7 cellular contexts compared by ENCODE assay signal in the genomic region with DNA sequence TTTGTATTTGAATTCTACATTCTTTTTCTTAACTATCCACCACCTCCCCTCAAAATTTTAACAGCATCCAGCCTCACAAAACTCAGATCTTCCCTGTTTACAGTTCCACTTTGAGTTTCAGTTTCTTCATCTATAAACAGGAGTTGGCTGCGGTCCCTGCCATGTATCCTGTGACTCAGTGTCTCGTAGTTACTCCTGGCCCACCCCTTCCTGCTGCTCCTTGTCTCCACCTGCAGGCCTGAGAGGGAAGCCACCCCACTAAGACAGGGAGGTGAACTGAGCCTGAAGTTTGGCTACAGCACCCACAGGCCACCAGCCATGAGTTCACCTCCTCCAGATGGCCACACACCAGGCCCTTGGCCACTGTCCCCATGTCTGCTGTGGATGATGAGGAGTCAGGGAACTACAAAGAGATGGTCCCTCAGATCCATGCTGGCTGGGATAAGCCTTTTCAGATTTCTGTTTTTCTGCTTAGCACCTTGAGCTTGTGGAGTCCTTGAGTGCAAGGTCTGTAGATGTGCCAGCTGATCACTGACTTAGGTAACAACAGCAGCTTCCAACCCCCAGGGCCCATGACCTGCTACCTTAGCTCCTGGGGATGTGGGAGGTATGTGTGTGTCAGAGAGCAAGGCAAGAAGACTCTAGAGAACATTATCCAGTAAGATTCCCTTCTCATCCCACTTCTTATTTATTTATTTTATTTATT. TPM values are rescaled to one million over a fixed set of nuclear protein-coding genes. Genes with fewer than 3 reads are reported as not detected.
DNase-seq lines count a peak whose midpoint lies in the region; ATAC-seq and TF ChIP-seq lines count a peak whose summit lies in the region.

No MANE protein-coding gene starts in this region.

- H3K14ac ChIP-seq in IMR-90 (replicated peaks; ENCODE audit: low read depth, low read length): no peak overlapping the region

- no peak overlapping the region for H3K27ac Mint-ChIP-seq in WTC11

- no peak overlapping the region for H4K91ac ChIP-seq in IMR-90 (ENCODE audit: insufficient read depth, low read depth, low read length)

- ATAC-seq in GM18498 (IDR thresholded peaks at IDR 0.05; ENCODE audit: unreplicated experiment): peak; percentile 35
- ATAC-seq in IMR-90 (ENCODE audit: low read depth): peak; percentile 54; the same call in 1 of the 2 replicates
- ATAC-seq in WTC11: peak; percentile 82
- ATAC-seq in GM21515 (IDR thresholded peaks at IDR 0.05; ENCODE audit: unreplicated experiment): no peak

- H3K4me1 ChIP-seq in IMR-90 (ENCODE audit: control insufficient read depth, insufficient read depth, low read length) (no peaks in the 10 kb centered on the region), esophagus squamous epithelium (peaks cover 0 to 8% (median 0%) of the 10 kb centered on the region in 3 donors)

- peaks cover 5% of the 10 kb centered on the region for H3K9me3 Mint-ChIP-seq in WTC11

- H3K9me1 ChIP-seq in IMR-90 (ENCODE audit: insufficient read depth, low read length): no peaks in the 10 kb centered on the region

- TF ChIP-seq RAD21 in IMR-90 (IDR thresholded peaks at IDR 0.05; ENCODE audit: low read length): peak; percentile 35

- no peaks in the 10 kb centered on the region for H3K79me1 ChIP-seq in IMR-90 (ENCODE audit: low read depth in 1 of 2, low read length in 2 of 2)

- no peak overlapping the region for H4K8ac ChIP-seq in IMR-90 (ENCODE audit: low read depth in 2 of 2, low read length in 2 of 2)

- H3K36me3 Mint-ChIP-seq in WTC11: no peaks in the 10 kb centered on the region

- no peak overlapping the region for H3K9ac ChIP-seq in IMR-90 (ENCODE audit: low read depth, low read length)

- no peaks in the 10 kb centered on the region for H3K27me3 Mint-ChIP-seq in WTC11 (ENCODE audit: low read depth)

- no TSS peak for BruUV-seq in IMR-90 (replicated peaks; lab: Mats Ljungman, UMichigan)

- no peak overlapping the region for H2BK15ac ChIP-seq in IMR-90 (ENCODE audit: low read depth, low read length)

- intact Hi-C loops in IMR-90 (cut with micrococcal nuclease) (loop anchor here (2.0 kb wide), 1 partner anchor 546 kb away; no protein-coding TSS in a partner anchor), esophagus squamous epithelium (cut with DNase I) (loop anchor here (10.0 kb wide), 1 partner anchor 208 kb away; no protein-coding TSS in a partner anchor)

- H2AFZ ChIP-seq in IMR-90 (replicated peaks; ENCODE audit: low read length, poor library complexity): no peak overlapping the region

- no peak overlapping the region for H3K23ac ChIP-seq in IMR-90 (ENCODE audit: low read depth, low read length)

- H2BK20ac ChIP-seq in IMR-90 (ENCODE audit: low read depth, low read length): no peak overlapping the region

- no peaks in the 10 kb centered on the region for H3K4me1 Mint-ChIP-seq in WTC11

- H3K9me3 ChIP-seq in IMR-90 (ENCODE audit: control insufficient read depth, insufficient read depth, low read length) (no peaks in the 10 kb centered on the region), esophagus squamous epithelium (no peaks in the 10 kb centered on the region)

- H3K27me3 ChIP-seq in IMR-90 (ENCODE audit: control insufficient read depth, insufficient read depth, low read length): peaks cover 2% of the 10 kb centered on the region
- H3K27me3 ChIP-seq in esophagus squamous epithelium: no peaks in the 10 kb centered on the region

- H2AK9ac ChIP-seq in IMR-90 (replicated peaks; ENCODE audit: low read depth, low read length, poor library complexity): no peak overlapping the region

- no peak for TF ChIP-seq POLR2A in IMR-90 (IDR thresholded peaks at IDR 0.05; ENCODE audit: low read depth, low read length)
- no peak for TF ChIP-seq POLR2A in esophagus squamous epithelium (IDR thresholded peaks at IDR 0.05)

- H2AK5ac ChIP-seq in IMR-90 (ENCODE audit: low read depth, low read length): no peak overlapping the region

- H3K4me2 ChIP-seq in IMR-90 (ENCODE audit: low read depth, low read length): peak overlapping the region; percentile 27; the same call in 1 of the 2 replicates

- no peak overlapping the region for H4K5ac ChIP-seq in IMR-90 (ENCODE audit: low read depth, low read length)

- TF ChIP-seq CTCF in IMR-90 (conservative IDR thresholded peaks at IDR 0.05; ENCODE audit: low read depth, low read length): peak; percentile 40
- peak; percentile 33; the same call in 1 of the 2 replicates for TF ChIP-seq CTCF in WTC11 (IDR thresholded peaks at IDR 0.05)
- TF ChIP-seq CTCF in esophagus squamous epithelium (IDR thresholded peaks at IDR 0.05): peak in 5 of 6 experiments; percentile 26 to 80 (median 43)

- no peak overlapping the region for H3K18ac ChIP-seq in IMR-90 (ENCODE audit: low read depth, low read length)

- no peak overlapping the region for H3K4me3 Mint-ChIP-seq in WTC11

- in situ Hi-C loops in IMR-90 (cut with MboI; ENCODE audit: low sequenced_read_pairs): no loop called here

- H2BK5ac ChIP-seq in IMR-90 (ENCODE audit: low read depth, low read length, poor library complexity, severe bottlenecking): no peak overlapping the region

- H3K36me3 ChIP-seq in IMR-90 (ENCODE audit: control insufficient read depth, insufficient read depth, low read length): no peaks in the 10 kb centered on the region
- H3K36me3 ChIP-seq in esophagus squamous epithelium: no peaks in the 10 kb centered on the region

- peak; percentile 31 for DNase-seq in IMR-90
- DNase-seq in WTC11 (ENCODE audit: low spot score): peak; percentile 28
- DNase-seq in esophagus squamous epithelium (lab: John Stamatoyannopoulos, UW): no peak
- peak; percentile 29 for DNase-seq in stimulated activated CD4-positive, alpha-beta T cell treated with anti-CD3 and anti-CD28 coated beads, Interleukin-12 subunit alpha, Interleukin-12 subunit beta, amount 100 ng/mL, for 4 hours
- DNase-seq in Ammon's horn (ENCODE audit: low spot score): no peak

- H4K20me1 ChIP-seq in IMR-90 (ENCODE audit: insufficient read depth, low read length): no peaks in the 10 kb centered on the region

- POLR2A ChIA-PET in IMR-90 (lab: Charles Lee; ENCODE audit: unreplicated experiment) (no interaction called here), WTC11 (lab: Charles Lee) (no interaction called here)

- H3K27ac ChIP-seq in IMR-90 (ENCODE audit: insufficient read depth, low read length): no peak overlapping the region
- H3K27ac ChIP-seq in esophagus squamous epithelium: no peak overlapping the region

- no peak overlapping the region for H3K4ac ChIP-seq in IMR-90 (ENCODE audit: low read depth, low read length)

- dilution Hi-C loops in IMR-90 (cut with HindIII; ENCODE audit: low sequenced_read_pairs, unreplicated experiment): no loop called here

- CTCF ChIA-PET in IMR-90 (lab: Yijun Ruan, JAX): interaction anchor here (0.6 to 0.7 kb wide), 2 partner anchors 147 to 544 kb away, joined by 3 read pairs; no protein-coding TSS in a partner anchor
- CTCF ChIA-PET in WTC11 (lab: Charles Lee): interaction anchor here (0.6 to 1.5 kb wide), 3 partner anchors 9 to 545 kb away, joined by 3 to 4 read pairs (median 3); no protein-coding TSS in a partner anchor

- WGBS in IMR-90 (ENCODE audit: extremely low coverage in 2 of 2, insufficient read length in 1 of 2), 2 experiments: no CpG with 5 or more reads among the region's 2 CpGs
- 37 to 39% methylated on average over 2 of the region's 2 CpGs for WGBS in esophagus squamous epithelium, 2 donors

- H3K4me3 ChIP-seq in IMR-90 (ENCODE audit: insufficient read depth, low read depth, low read length) (no peak overlapping the region), esophagus squamous epithelium (no peak overlapping the region)

- no peak overlapping the region for H2BK120ac ChIP-seq in IMR-90 (ENCODE audit: low read depth, low read length)

- H3K56ac ChIP-seq in IMR-90 (ENCODE audit: extremely low read depth, insufficient read depth, low read length): no peak overlapping the region

TF ChIP-seq in IMR-90, 13 proteins besides CTCF, POLR2A, EP300 and RAD21:
- TF ChIP-seq MAZ (IDR thresholded peaks at IDR 0.05; ENCODE audit: borderline replicate concordance, low read depth, low read length) (peak; percentile 23; the same call in 1 of the 2 replicates), NFE2L2 (IDR thresholded peaks at IDR 0.05; ENCODE audit: low read depth, low read length) (no peak), SMC3 (IDR thresholded peaks at IDR 0.05; ENCODE audit: low read depth, low read length) (peak; percentile 39; the same call in 1 of the 2 replicates)

TF ChIP-seq in WTC11, 78 proteins besides CTCF, POLR2A, EP300 and RAD21 (continues in another document):
- no peak for TF ChIP-seq NFE2L1 (CRISPR knock-in tag; IDR thresholded peaks at IDR 0.05)
- no peak for TF ChIP-seq ATF1 (CRISPR knock-in tag; IDR thresholded peaks at IDR 0.05)
- TF ChIP-seq, protein P1, sequence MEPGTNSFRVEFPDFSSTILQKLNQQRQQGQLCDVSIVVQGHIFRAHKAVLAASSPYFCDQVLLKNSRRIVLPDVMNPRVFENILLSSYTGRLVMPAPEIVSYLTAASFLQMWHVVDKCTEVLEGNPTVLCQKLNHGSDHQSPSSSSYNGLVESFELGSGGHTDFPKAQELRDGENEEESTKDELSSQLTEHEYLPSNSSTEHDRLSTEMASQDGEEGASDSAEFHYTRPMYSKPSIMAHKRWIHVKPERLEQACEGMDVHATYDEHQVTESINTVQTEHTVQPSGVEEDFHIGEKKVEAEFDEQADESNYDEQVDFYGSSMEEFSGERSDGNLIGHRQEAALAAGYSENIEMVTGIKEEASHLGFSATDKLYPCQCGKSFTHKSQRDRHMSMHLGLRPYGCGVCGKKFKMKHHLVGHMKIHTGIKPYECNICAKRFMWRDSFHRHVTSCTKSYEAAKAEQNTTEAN (CRISPR knock-in tag; IDR thresholded peaks at IDR 0.05): no peak
- TF ChIP-seq NR1H2 (CRISPR knock-in tag; IDR thresholded peaks at IDR 0.05): no peak
- no peak for TF ChIP-seq GTF2I (CRISPR knock-in tag; conservative IDR thresholded peaks at IDR 0.05)
- TF ChIP-seq FOXP1 (CRISPR knock-in tag; IDR thresholded peaks at IDR 0.05; ENCODE audit: borderline replicate concordance): no peak
- TF ChIP-seq, protein P2, sequence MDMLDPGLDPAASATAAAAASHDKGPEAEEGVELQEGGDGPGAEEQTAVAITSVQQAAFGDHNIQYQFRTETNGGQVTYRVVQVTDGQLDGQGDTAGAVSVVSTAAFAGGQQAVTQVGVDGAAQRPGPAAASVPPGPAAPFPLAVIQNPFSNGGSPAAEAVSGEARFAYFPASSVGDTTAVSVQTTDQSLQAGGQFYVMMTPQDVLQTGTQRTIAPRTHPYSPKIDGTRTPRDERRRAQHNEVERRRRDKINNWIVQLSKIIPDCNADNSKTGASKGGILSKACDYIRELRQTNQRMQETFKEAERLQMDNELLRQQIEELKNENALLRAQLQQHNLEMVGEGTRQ (CRISPR knock-in tag; IDR thresholded peaks at IDR 0.05): no peak

RNA-seq across cellular contexts. Expression of a gene that starts 37.5 kb away (rescaled TPM):
- total RNA-seq in IMR-90 (2012; rRNA removed) (not detected in 2 replicates), WTC11 (2021) (0.25 to 0.61 TPM (median 0.30 TPM) in 3 replicates), esophagus squamous epithelium (10 to 100 TPM in 1 of 4 donors, 1 to 10 TPM in 2, under 1 TPM in 1; 0.42 to 11.1 (median 3.3) TPM)
- polyA plus RNA-seq in IMR-90 (2012; rRNA removed): not detected in 2 replicates
- not detected in 2 replicates for polyA plus RNA-seq in IMR-90 (2012; cell fraction: cytosol; rRNA removed)
- polyA plus RNA-seq in IMR-90 (2012; cell fraction: nucleus; rRNA removed; ENCODE audit: low replicate concordance): not detected in 2 replicates

Comparison
In these comparisons a context has a peak if more than half of its experiments do, and no peak if none do; other contexts are left out.
1. DNase-seq: peak in IMR-90 (single experiment), WTC11 (single experiment) and stimulated activated CD4-positive, alpha-beta T cell treated with anti-CD3 and anti-CD28 coated beads, Interleukin-12 subunit alpha, Interleukin-12 subunit beta, amount 100 ng/mL, for 4 hours (single experiment); none in esophagus squamous epithelium (single experiment) and Ammon's horn (single experiment).
2. Peak in every context shown above with its lines, with median percentiles within 50 percentile points of each other: CTCF ChIP-seq.